Comparison of ENCODE assay signal across 1 cellular context in genomic region chr12:5456025-5456424, GRCh38.
TF ChIP-seq lines count a peak whose summit lies in the region.

No MANE protein-coding gene starts in this region.

TF ChIP-seq in SK-N-SH, 30 proteins besides CTCF, POLR2A, EP300 and RAD21 (continued from another document):
- TF ChIP-seq ZBTB33 (IDR thresholded peaks at IDR 0.05; ENCODE audit: borderline replicate concordance, low read depth) (no peak), SIN3A (IDR thresholded peaks at IDR 0.05; ENCODE audit: borderline replicate concordance, low read depth, low read length) (no peak), REST (IDR thresholded peaks at IDR 0.05; ENCODE audit: low read depth, low read length) (no peak), JUND (IDR thresholded peaks at IDR 0.05) (no peak)
- TF ChIP-seq, protein P1, sequence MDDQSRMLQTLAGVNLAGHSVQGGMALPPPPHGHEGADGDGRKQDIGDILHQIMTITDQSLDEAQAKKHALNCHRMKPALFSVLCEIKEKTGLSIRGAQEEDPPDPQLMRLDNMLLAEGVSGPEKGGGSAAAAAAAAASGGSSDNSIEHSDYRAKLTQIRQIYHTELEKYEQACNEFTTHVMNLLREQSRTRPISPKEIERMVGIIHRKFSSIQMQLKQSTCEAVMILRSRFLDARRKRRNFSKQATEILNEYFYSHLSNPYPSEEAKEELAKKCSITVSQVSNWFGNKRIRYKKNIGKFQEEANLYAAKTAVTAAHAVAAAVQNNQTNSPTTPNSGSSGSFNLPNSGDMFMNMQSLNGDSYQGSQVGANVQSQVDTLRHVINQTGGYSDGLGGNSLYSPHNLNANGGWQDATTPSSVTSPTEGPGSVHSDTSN (IDR thresholded peaks at IDR 0.05), result no peak
